In genomic region chr12:66624806-66625205, GRCh38 we compare ENCODE assay signal across 16 cellular contexts. TPM values are rescaled to one million over a fixed set of nuclear protein-coding genes. Genes with fewer than 3 reads are reported as not detected.
DNase-seq lines count a peak whose midpoint lies in the region; ATAC-seq and TF ChIP-seq lines count a peak whose summit lies in the region.
"Had no signal": no experiment of that assay in that cellular context is flagged by ENCODE, and none has a peak within 500 bp of the region (broad histone marks: within the 10 kb centered on the region; RNA-seq: fewer than 3 reads in every experiment).

No MANE protein-coding gene starts in this region.

- 81 to 82% methylated on average over 2 of the region's 2 CpGs for WGBS in body of pancreas, 2 donors

- no peak for TF ChIP-seq POLR2A in body of pancreas (IDR thresholded peaks at IDR 0.05)

- H3K4me1 ChIP-seq in ascending aorta = no peaks in the 10 kb centered on the region
- peaks cover 17% of the 10 kb centered on the region for H3K4me1 ChIP-seq in body of pancreas
- H3K4me1 ChIP-seq: Peyer's patch had no signal

- peak overlapping the region; percentile 12 for H3K4me3 ChIP-seq in SU-DHL-6 (ENCODE audit: insufficient read depth, low read length, poor library complexity, severe bottlenecking)
- H3K4me3 ChIP-seq in ascending aorta = no peak overlapping the region
- H3K4me3 ChIP-seq in body of pancreas = no peak overlapping the region
- H3K4me3 ChIP-seq: BLaER1 treated with 17β-estradiol and CSF1 and Interleukin-3, amounts not matched to agents 10 nM and 100 nM; Peyer's patch; right lobe of liver had no signal

- DNase-seq in ascending aorta (ENCODE audit: low spot score in 2 of 2) (no peak), SW 1271 (lab: John Stamatoyannopoulos, UW) (no peak), body of pancreas (no peak), medulla oblongata (ENCODE audit: extremely low spot score) (no peak)
- DNase-seq: activated CD8-positive, alpha-beta T cell treated with anti-CD3 and anti-CD28 coated beads, Interleukin-2, amount 10 ng/mL, durations not matched to agents 7 days and 5 days; activated naive CD4-positive, alpha-beta T cell; Kasumi-1; left cardiac atrium; nephron progenitor cell; Peyer's patch; right lobe of liver had no signal

- H3K4me2 ChIP-seq in SU-DHL-6 (ENCODE audit: low read depth, low read length, poor library complexity, severe bottlenecking) = peak overlapping the region; percentile 54

- no peaks in the 10 kb centered on the region for H4K20me1 ChIP-seq in SU-DHL-6 (ENCODE audit: low read depth, low read length)
- H4K20me1 ChIP-seq: BLaER1 treated with 17β-estradiol and CSF1 and Interleukin-3, amounts not matched to agents 10 nM and 100 nM had no signal

- intact Hi-C loops in ascending aorta (cut with DNase I) = no loop called here
- intact Hi-C loops in body of pancreas (cut with DNase I) = no loop called here

- peaks cover 5% of the 10 kb centered on the region; the same call in 1 of the 2 replicates for H3F3A ChIP-seq in SU-DHL-6 (ENCODE audit: insufficient read depth)

- peak; percentile 80 for ATAC-seq in GM18511 (IDR thresholded peaks at IDR 0.05; ENCODE audit: unreplicated experiment)
- ATAC-seq in GM21515 (IDR thresholded peaks at IDR 0.05; ENCODE audit: unreplicated experiment) = peak; percentile 66
- peak; percentile 74 for ATAC-seq in HG03060 (IDR thresholded peaks at IDR 0.05; ENCODE audit: low read depth, unreplicated experiment)
- ATAC-seq in body of pancreas = no peak
- ATAC-seq: activated CD8-positive, alpha-beta T cell treated with anti-CD3 and anti-CD28 coated beads, Interleukin-2, amount 10 ng/mL, durations not matched to agents 7 days and 5 days; left cardiac atrium; right lobe of liver had no signal

- H3K9me3 ChIP-seq in SU-DHL-6 (ENCODE audit: insufficient read depth, low read length) = no peaks in the 10 kb centered on the region
- H3K9me3 ChIP-seq in ascending aorta = no peaks in the 10 kb centered on the region
- H3K9me3 ChIP-seq in body of pancreas = no peaks in the 10 kb centered on the region
- H3K9me3 ChIP-seq: BLaER1 treated with 17β-estradiol and CSF1 and Interleukin-3, amounts not matched to agents 10 nM and 100 nM; Peyer's patch; right lobe of liver had no signal

- H3K27me3 ChIP-seq in SU-DHL-6 (ENCODE audit: low read length) (no peaks in the 10 kb centered on the region), ascending aorta (no peaks in the 10 kb centered on the region), body of pancreas (no peaks in the 10 kb centered on the region)
- H3K27me3 ChIP-seq: BLaER1 treated with 17β-estradiol and CSF1 and Interleukin-3, amounts not matched to agents 10 nM and 100 nM; Peyer's patch; right lobe of liver had no signal

- H2AFZ ChIP-seq in SU-DHL-6 (ENCODE audit: low read depth, low read length, severe bottlenecking) = no peak overlapping the region

- H3K36me3 ChIP-seq in SU-DHL-6 (ENCODE audit: low read length) = no peaks in the 10 kb centered on the region
- H3K36me3 ChIP-seq in ascending aorta = no peaks in the 10 kb centered on the region
- H3K36me3 ChIP-seq in body of pancreas (replicated peaks in 1 of 2; ENCODE audit: insufficient read depth in 1 of 2, low read depth in 2 of 2) = no peaks in the 10 kb centered on the region
- H3K36me3 ChIP-seq: BLaER1 treated with 17β-estradiol and CSF1 and Interleukin-3, amounts not matched to agents 10 nM and 100 nM; Peyer's patch; right lobe of liver had no signal

- H3K27ac ChIP-seq in SU-DHL-6 (ENCODE audit: low read depth, low read length) (peak overlapping the region; percentile 63), ascending aorta (no peak overlapping the region), body of pancreas (no peak overlapping the region)
- H3K27ac ChIP-seq: BLaER1 treated with 17β-estradiol and CSF1 and Interleukin-3, amounts not matched to agents 10 nM and 100 nM; Peyer's patch; right lobe of liver had no signal

- peak overlapping the region; percentile 13; the same call in 1 of the 2 replicates for H3K9ac ChIP-seq in SU-DHL-6 (ENCODE audit: low read length)
- H3K9ac ChIP-seq: BLaER1 treated with 17β-estradiol and CSF1 and Interleukin-3, amounts not matched to agents 10 nM and 100 nM had no signal

- no peaks in the 10 kb centered on the region for H3K9me2 ChIP-seq in SU-DHL-6 (replicated peaks; ENCODE audit: insufficient read depth, low read length)

- TF ChIP-seq CTCF in SU-DHL-6 (IDR thresholded peaks at IDR 0.05; ENCODE audit: insufficient read depth, low read length, poor library complexity, severe bottlenecking) (no peak), ascending aorta (IDR thresholded peaks at IDR 0.05) (no peak), body of pancreas (IDR thresholded peaks at IDR 0.05) (no peak)

- H3K79me2 ChIP-seq in SU-DHL-6 (ENCODE audit: insufficient read depth, low read length) = no peaks in the 10 kb centered on the region

RNA-seq across cellular contexts. Expression of gene GRIP1, which starts 54.1 kb away (rescaled TPM):
- total RNA-seq in ascending aorta (not detected), body of pancreas (10 to 100 TPM in 1 of 2 donors, 1 to 10 TPM in 1; 7.5 to 17.8 TPM)
